Comparison of ENCODE assay signal across 13 cellular contexts in the genomic region with DNA sequence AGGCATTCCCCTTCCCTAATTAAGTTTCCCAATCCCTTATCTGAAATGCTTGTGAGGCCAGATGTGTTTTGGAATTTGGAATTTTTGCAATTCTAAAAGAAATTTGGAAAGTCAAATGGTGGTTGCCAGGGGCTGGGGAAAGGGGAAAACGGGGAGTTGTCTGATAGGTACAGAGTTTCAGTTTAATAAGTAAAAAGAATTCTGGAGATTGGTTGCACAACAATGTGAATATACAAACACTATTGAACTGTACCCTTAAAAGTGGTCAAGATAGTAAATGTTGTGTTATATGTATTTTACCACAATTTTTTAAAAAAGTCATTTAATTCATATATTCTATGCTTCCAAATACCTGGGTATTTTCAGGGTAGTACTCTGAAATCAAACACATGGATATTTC.
DNase-seq lines count a peak whose midpoint lies in the region; ATAC-seq and TF ChIP-seq lines count a peak whose summit lies in the region.
"Had no signal": no experiment of that assay in that cellular context is flagged by ENCODE, and none has a peak within 500 bp of the region (broad histone marks: within the 10 kb centered on the region; RNA-seq: fewer than 3 reads in every experiment).

No MANE protein-coding gene starts in this region.

- no peak overlapping the region for H3K27ac ChIP-seq in IMR-90 (ENCODE audit: insufficient read depth, low read length)
- peak overlapping the region; percentile 13 for H3K27ac ChIP-seq in osteoblast (ENCODE audit: low read depth, low read length)
- no peak overlapping the region for H3K27ac ChIP-seq in substantia nigra (ENCODE audit: low read depth, low read length, poor library complexity, severe bottlenecking)
- H3K27ac ChIP-seq: GM23248 had no signal

- no TSS peak for BruUV-seq in IMR-90 (replicated peaks; lab: Mats Ljungman, UMichigan)

- peak overlapping the region; percentile 62; the same call in 1 of the 2 replicates for H4K91ac ChIP-seq in IMR-90 (ENCODE audit: insufficient read depth, low read depth, low read length)

- H4K5ac ChIP-seq in IMR-90 (ENCODE audit: low read depth, low read length), result 0 out of 2 replicates have a peak overlapping the region, but pooled peaks have one; percentile 55

- peak overlapping the region; percentile 65 for H2AK5ac ChIP-seq in IMR-90 (ENCODE audit: low read depth, low read length)

- H3K27me3 ChIP-seq in IMR-90 (ENCODE audit: control insufficient read depth, insufficient read depth, low read length) (no peaks in the 10 kb centered on the region), osteoblast (ENCODE audit: insufficient read depth, low read length) (no peaks in the 10 kb centered on the region)
- H3K27me3 ChIP-seq: BLaER1 treated with 17β-estradiol and CSF1 and Interleukin-3, amounts not matched to agents 10 nM and 100 nM had no signal

- H2AK9ac ChIP-seq in IMR-90 (replicated peaks; ENCODE audit: low read depth, low read length, poor library complexity), result no peak overlapping the region

- no peak for TF ChIP-seq RAD21 in IMR-90 (IDR thresholded peaks at IDR 0.05; ENCODE audit: low read length)

- WGBS in IMR-90 (ENCODE audit: extremely low coverage in 2 of 2, insufficient read length in 1 of 2), 2 experiments, result no CpG with 5 or more reads among the region's 1 CpG

- peak overlapping the region; percentile 53 for H3K4ac ChIP-seq in IMR-90 (ENCODE audit: low read depth, low read length)

- H3K18ac ChIP-seq in IMR-90 (ENCODE audit: low read depth, low read length), result peak overlapping the region; percentile 63; the same call in 1 of the 2 replicates

- no peaks in the 10 kb centered on the region for H3K36me3 ChIP-seq in IMR-90 (ENCODE audit: control insufficient read depth, insufficient read depth, low read length)
- no peaks in the 10 kb centered on the region for H3K36me3 ChIP-seq in osteoblast (ENCODE audit: insufficient read depth, low read length)
- H3K36me3 ChIP-seq: BLaER1 treated with 17β-estradiol and CSF1 and Interleukin-3, amounts not matched to agents 10 nM and 100 nM had no signal

- peak overlapping the region; percentile 83 for H3K14ac ChIP-seq in IMR-90 (replicated peaks; ENCODE audit: low read depth, low read length)

- dilution Hi-C loops in IMR-90 (cut with HindIII; ENCODE audit: low sequenced_read_pairs, unreplicated experiment), result no loop called here

- in situ Hi-C loops in IMR-90 (cut with MboI; ENCODE audit: low sequenced_read_pairs), result no loop called here

- H2BK15ac ChIP-seq in IMR-90 (ENCODE audit: low read depth, low read length), result peak overlapping the region; percentile 47; the same call in 1 of the 3 replicates

- POLR2A ChIA-PET in IMR-90 (lab: Charles Lee; ENCODE audit: unreplicated experiment), result no interaction called here

- H3K4me2 ChIP-seq in IMR-90 (ENCODE audit: low read depth, low read length), result no peak overlapping the region
- H3K4me2 ChIP-seq in osteoblast (ENCODE audit: insufficient read depth, low read length), result no peak overlapping the region

- peaks cover 3% of the 10 kb centered on the region for H3K79me2 ChIP-seq in osteoblast (ENCODE audit: insufficient read depth, low read length)

- peaks cover 0 to 34% of the 10 kb centered on the region in 2 experiments; a peak in 2 of 4 replicates for H3K79me1 ChIP-seq in IMR-90 (ENCODE audit: low read depth in 1 of 2, low read length in 2 of 2)

- H3K4me1 ChIP-seq in IMR-90 (ENCODE audit: control insufficient read depth, insufficient read depth, low read length), result peaks cover 13% of the 10 kb centered on the region
- H3K4me1 ChIP-seq in osteoblast (ENCODE audit: insufficient read depth, low read length), result peaks cover 25% of the 10 kb centered on the region

- H2AFZ ChIP-seq in IMR-90 (replicated peaks; ENCODE audit: low read length, poor library complexity), result no peak overlapping the region
- H2AFZ ChIP-seq in osteoblast (ENCODE audit: low read length), result no peak overlapping the region
- H2AFZ ChIP-seq: GM23248 had no signal

- H4K8ac ChIP-seq in IMR-90 (ENCODE audit: low read depth in 2 of 2, low read length in 2 of 2), result peak overlapping the region in 1 of 2 experiments; percentile 38; a peak in 1 of 4 replicates

- H2BK5ac ChIP-seq in IMR-90 (ENCODE audit: low read depth, low read length, poor library complexity, severe bottlenecking), result peak overlapping the region; percentile 47

- CTCF ChIA-PET in IMR-90 (lab: Yijun Ruan, JAX), result no interaction called here

- peak overlapping the region; percentile 74; the same call in 1 of the 2 replicates for H3K23ac ChIP-seq in IMR-90 (ENCODE audit: low read depth, low read length)

- peak overlapping the region; percentile 70 for H2BK120ac ChIP-seq in IMR-90 (ENCODE audit: low read depth, low read length)

- intact Hi-C loops in IMR-90 (cut with micrococcal nuclease), result loop anchor here (2.0 to 5.0 kb wide), 2 partner anchors 52 to 155 kb away; a partner anchor contains a TSS

- no peak for ATAC-seq in IMR-90 (ENCODE audit: low read depth)
- no peak for ATAC-seq in GM18511 (IDR thresholded peaks at IDR 0.05; ENCODE audit: unreplicated experiment)
- ATAC-seq: GM12878 had no signal

- H3K9me1 ChIP-seq in IMR-90 (ENCODE audit: insufficient read depth, low read length), result peaks cover 28% of the 10 kb centered on the region

- H4K20me1 ChIP-seq in IMR-90 (ENCODE audit: insufficient read depth, low read length), result peaks cover 5% of the 10 kb centered on the region; the same call in 1 of the 2 replicates
- no peaks in the 10 kb centered on the region for H4K20me1 ChIP-seq in osteoblast (ENCODE audit: insufficient read depth, low read length)
- H4K20me1 ChIP-seq: BLaER1 treated with 17β-estradiol and CSF1 and Interleukin-3, amounts not matched to agents 10 nM and 100 nM had no signal

- no peak overlapping the region for H3K4me3 ChIP-seq in AG10803 (ENCODE audit: low read length)
- no peak overlapping the region for H3K4me3 ChIP-seq in IMR-90 (ENCODE audit: insufficient read depth, low read depth, low read length)
- no peak overlapping the region for H3K4me3 ChIP-seq in fibroblast of the aortic adventitia (ENCODE audit: low read depth, low read length)
- no peak overlapping the region for H3K4me3 ChIP-seq in osteoblast (ENCODE audit: insufficient read depth, low read length)
- H3K4me3 ChIP-seq: BLaER1 treated with 17β-estradiol and CSF1 and Interleukin-3, amounts not matched to agents 10 nM and 100 nM; GM12878; GM23248 had no signal

- H3K9me3 ChIP-seq in IMR-90 (ENCODE audit: control insufficient read depth, insufficient read depth, low read length), result no peaks in the 10 kb centered on the region
- H3K9me3 ChIP-seq in osteoblast (ENCODE audit: low read depth, low read length), result no peaks in the 10 kb centered on the region
- H3K9me3 ChIP-seq: BLaER1 treated with 17β-estradiol and CSF1 and Interleukin-3, amounts not matched to agents 10 nM and 100 nM had no signal

- no peak overlapping the region for H3K9ac ChIP-seq in IMR-90 (ENCODE audit: low read depth, low read length)
- H3K9ac ChIP-seq: BLaER1 treated with 17β-estradiol and CSF1 and Interleukin-3, amounts not matched to agents 10 nM and 100 nM; GM23248 had no signal

- DNase-seq in AG10803 (ENCODE audit: low read depth), result peak; percentile 4
- DNase-seq in IMR-90, result no peak
- peak; percentile 58 for DNase-seq in fibroblast of the aortic adventitia (ENCODE audit: low read depth)
- no peak for DNase-seq in osteoblast (ENCODE audit: insufficient read length, low spot score, missing footprints)
- DNase-seq in stimulated activated CD4-positive, alpha-beta T cell treated with anti-CD3 and anti-CD28 coated beads, Interleukin-15, amount 100 ng/mL, for 24 hours, result no peak
- DNase-seq in substantia nigra (lab: John Stamatoyannopoulos, UW), result no peak
- DNase-seq: CD4-positive, CD25-positive, alpha-beta regulatory T cell; DMS53; H7 had no signal

- H3K56ac ChIP-seq in IMR-90 (ENCODE audit: extremely low read depth, insufficient read depth, low read length), result no peak overlapping the region

- no peak for TF ChIP-seq POLR2A in IMR-90 (IDR thresholded peaks at IDR 0.05; ENCODE audit: low read depth, low read length)

- H2BK20ac ChIP-seq in IMR-90 (ENCODE audit: low read depth, low read length), result peak overlapping the region; percentile 73

- TF ChIP-seq CTCF in AG10803 (conservative IDR thresholded peaks at IDR 0.05; ENCODE audit: low read length), result no peak
- TF ChIP-seq CTCF in IMR-90 (conservative IDR thresholded peaks at IDR 0.05; ENCODE audit: low read depth, low read length), result no peak
- TF ChIP-seq CTCF in fibroblast of the aortic adventitia (IDR thresholded peaks at IDR 0.05; ENCODE audit: insufficient read depth, low read length), result no peak
- no peak for TF ChIP-seq CTCF in osteoblast (IDR thresholded peaks at IDR 0.05; ENCODE audit: extremely low read depth, low read depth, low read length)

TF ChIP-seq in IMR-90, 13 proteins besides CTCF, POLR2A, EP300 and RAD21 (continues in another document):
- TF ChIP-seq FOS (IDR thresholded peaks at IDR 0.05; ENCODE audit: low read depth, low read length) (no peak), MAZ (IDR thresholded peaks at IDR 0.05; ENCODE audit: borderline replicate concordance, low read depth, low read length) (no peak), RCOR1 (IDR thresholded peaks at IDR 0.05; ENCODE audit: insufficient replicate concordance, low read length) (no peak), CEBPB (IDR thresholded peaks at IDR 0.05; ENCODE audit: low read depth, low read length) (no peak), MXI1 (IDR thresholded peaks at IDR 0.05; ENCODE audit: borderline replicate concordance, low read depth, low read length) (no peak), RFX5 (IDR thresholded peaks at IDR 0.05; ENCODE audit: low read depth, low read length) (no peak), SMC3 (IDR thresholded peaks at IDR 0.05; ENCODE audit: low read depth, low read length) (no peak), BHLHE40 (IDR thresholded peaks at IDR 0.05; ENCODE audit: low read depth, low read length) (no peak), MAFK (IDR thresholded peaks at IDR 0.05; ENCODE audit: low read depth, low read length) (no peak), NFE2L2 (IDR thresholded peaks at IDR 0.05; ENCODE audit: low read depth, low read length) (no peak), CHD1 (IDR thresholded peaks at IDR 0.05; ENCODE audit: low read depth, low read length) (no peak)
- TF ChIP-seq, protein P1, sequence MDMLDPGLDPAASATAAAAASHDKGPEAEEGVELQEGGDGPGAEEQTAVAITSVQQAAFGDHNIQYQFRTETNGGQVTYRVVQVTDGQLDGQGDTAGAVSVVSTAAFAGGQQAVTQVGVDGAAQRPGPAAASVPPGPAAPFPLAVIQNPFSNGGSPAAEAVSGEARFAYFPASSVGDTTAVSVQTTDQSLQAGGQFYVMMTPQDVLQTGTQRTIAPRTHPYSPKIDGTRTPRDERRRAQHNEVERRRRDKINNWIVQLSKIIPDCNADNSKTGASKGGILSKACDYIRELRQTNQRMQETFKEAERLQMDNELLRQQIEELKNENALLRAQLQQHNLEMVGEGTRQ (IDR thresholded peaks at IDR 0.05; ENCODE audit: low read depth, low read length), result no peak

Comparison
In these comparisons a context has a peak if more than half of its experiments do, and no peak if none do; other contexts are left out.
1. DNase-seq: peak in AG10803 (single experiment) and fibroblast of the aortic adventitia (single experiment); none in IMR-90 (single experiment), osteoblast (single experiment), stimulated activated CD4-positive, alpha-beta T cell treated with anti-CD3 and anti-CD28 coated beads, Interleukin-15, amount 100 ng/mL, for 24 hours (single experiment) and substantia nigra (0 of 49).